1 cellular context compared by ENCODE assay signal in the genomic region with DNA sequence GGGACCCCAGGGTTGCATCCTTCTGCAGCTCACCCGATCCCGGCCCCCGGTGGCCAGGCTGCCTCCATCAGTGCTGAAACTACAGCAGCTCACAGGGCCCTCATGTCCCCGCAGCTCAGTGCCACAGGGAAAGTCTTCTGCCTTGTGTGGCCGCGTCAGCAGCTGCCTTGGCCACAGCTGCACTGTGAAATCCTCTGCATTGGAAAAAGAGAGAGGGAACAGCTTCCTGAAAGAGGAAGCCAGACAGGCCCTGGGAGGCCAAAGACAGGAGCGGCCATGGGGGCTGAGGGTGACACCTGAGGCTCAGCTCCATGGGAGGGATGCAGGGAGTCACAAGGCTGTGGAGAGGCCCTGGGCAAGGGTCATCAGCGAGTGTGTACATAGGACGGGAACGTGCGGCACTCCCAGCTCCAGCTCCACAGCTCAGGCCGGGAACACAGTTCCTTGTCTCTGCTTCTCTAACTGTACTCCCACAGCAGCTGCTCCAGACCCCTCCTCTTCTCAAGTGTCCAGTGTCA.
TF ChIP-seq lines count a peak whose summit lies in the region.

No MANE protein-coding gene starts in this region.

TF ChIP-seq in HepG2, 621 proteins besides CTCF, POLR2A, EP300 and RAD21 (continued from another document and continues in another):
- TF ChIP-seq, protein P1, sequence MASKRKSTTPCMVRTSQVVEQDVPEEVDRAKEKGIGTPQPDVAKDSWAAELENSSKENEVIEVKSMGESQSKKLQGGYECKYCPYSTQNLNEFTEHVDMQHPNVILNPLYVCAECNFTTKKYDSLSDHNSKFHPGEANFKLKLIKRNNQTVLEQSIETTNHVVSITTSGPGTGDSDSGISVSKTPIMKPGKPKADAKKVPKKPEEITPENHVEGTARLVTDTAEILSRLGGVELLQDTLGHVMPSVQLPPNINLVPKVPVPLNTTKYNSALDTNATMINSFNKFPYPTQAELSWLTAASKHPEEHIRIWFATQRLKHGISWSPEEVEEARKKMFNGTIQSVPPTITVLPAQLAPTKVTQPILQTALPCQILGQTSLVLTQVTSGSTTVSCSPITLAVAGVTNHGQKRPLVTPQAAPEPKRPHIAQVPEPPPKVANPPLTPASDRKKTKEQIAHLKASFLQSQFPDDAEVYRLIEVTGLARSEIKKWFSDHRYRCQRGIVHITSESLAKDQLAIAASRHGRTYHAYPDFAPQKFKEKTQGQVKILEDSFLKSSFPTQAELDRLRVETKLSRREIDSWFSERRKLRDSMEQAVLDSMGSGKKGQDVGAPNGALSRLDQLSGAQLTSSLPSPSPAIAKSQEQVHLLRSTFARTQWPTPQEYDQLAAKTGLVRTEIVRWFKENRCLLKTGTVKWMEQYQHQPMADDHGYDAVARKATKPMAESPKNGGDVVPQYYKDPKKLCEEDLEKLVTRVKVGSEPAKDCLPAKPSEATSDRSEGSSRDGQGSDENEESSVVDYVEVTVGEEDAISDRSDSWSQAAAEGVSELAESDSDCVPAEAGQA (IDR thresholded peaks at IDR 0.05; ENCODE audit: low read depth), result no peak
- TF ChIP-seq, protein P1 (CRISPR knock-in tag; IDR thresholded peaks at IDR 0.05; ENCODE audit: borderline replicate concordance), result no peak
- no peak for TF ChIP-seq FOXP1 (IDR thresholded peaks at IDR 0.05)
- peak; percentile 34; the same call in 1 of the 2 replicates for TF ChIP-seq FOXP1 (CRISPR knock-in tag; IDR thresholded peaks at IDR 0.05)
- TF ChIP-seq, protein P2, sequence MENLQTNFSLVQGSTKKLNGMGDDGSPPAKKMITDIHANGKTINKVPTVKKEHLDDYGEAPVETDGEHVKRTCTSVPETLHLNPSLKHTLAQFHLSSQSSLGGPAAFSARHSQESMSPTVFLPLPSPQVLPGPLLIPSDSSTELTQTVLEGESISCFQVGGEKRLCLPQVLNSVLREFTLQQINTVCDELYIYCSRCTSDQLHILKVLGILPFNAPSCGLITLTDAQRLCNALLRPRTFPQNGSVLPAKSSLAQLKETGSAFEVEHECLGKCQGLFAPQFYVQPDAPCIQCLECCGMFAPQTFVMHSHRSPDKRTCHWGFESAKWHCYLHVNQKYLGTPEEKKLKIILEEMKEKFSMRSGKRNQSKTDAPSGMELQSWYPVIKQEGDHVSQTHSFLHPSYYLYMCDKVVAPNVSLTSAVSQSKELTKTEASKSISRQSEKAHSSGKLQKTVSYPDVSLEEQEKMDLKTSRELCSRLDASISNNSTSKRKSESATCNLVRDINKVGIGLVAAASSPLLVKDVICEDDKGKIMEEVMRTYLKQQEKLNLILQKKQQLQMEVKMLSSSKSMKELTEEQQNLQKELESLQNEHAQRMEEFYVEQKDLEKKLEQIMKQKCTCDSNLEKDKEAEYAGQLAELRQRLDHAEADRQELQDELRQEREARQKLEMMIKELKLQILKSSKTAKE (CRISPR knock-in tag; IDR thresholded peaks at IDR 0.05; ENCODE audit: borderline replicate concordance), result no peak
- no peak for TF ChIP-seq ZEB1 (IDR thresholded peaks at IDR 0.05; ENCODE audit: insufficient replicate concordance, low read depth)
- no peak for TF ChIP-seq ZNF549 (CRISPR knock-in tag; IDR thresholded peaks at IDR 0.05)
- TF ChIP-seq ZNF567 (CRISPR knock-in tag; IDR thresholded peaks at IDR 0.05; ENCODE audit: borderline replicate concordance), result 0 out of 2 replicates have a peak, but pooled peaks have one; percentile 66
- no peak for TF ChIP-seq PTBP1 (IDR thresholded peaks at IDR 0.05; ENCODE audit: low read depth, low read length, poor library complexity, severe bottlenecking)
- no peak for TF ChIP-seq ZNF7 (CRISPR knock-in tag; IDR thresholded peaks at IDR 0.05)
- TF ChIP-seq ERF (CRISPR knock-in tag; IDR thresholded peaks at IDR 0.05), result 0 out of 2 replicates have a peak, but pooled peaks have one; percentile 43
- TF ChIP-seq, protein P3, sequence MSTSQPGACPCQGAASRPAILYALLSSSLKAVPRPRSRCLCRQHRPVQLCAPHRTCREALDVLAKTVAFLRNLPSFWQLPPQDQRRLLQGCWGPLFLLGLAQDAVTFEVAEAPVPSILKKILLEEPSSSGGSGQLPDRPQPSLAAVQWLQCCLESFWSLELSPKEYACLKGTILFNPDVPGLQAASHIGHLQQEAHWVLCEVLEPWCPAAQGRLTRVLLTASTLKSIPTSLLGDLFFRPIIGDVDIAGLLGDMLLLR (CRISPR knock-in tag; IDR thresholded peaks at IDR 0.05), result no peak
- peak; percentile 47; the same call in 1 of the 2 replicates for TF ChIP-seq GATAD2A (CRISPR knock-in tag; IDR thresholded peaks at IDR 0.05)
- TF ChIP-seq NFE2L2 (IDR thresholded peaks at IDR 0.05; ENCODE audit: low read length), result no peak
- no peak for TF ChIP-seq KLF6 (CRISPR knock-in tag; IDR thresholded peaks at IDR 0.05)
- TF ChIP-seq TGIF2 (CRISPR knock-in tag; IDR thresholded peaks at IDR 0.05), result no peak
- peak; percentile 59 for TF ChIP-seq TBX2 (CRISPR knock-in tag; IDR thresholded peaks at IDR 0.05; ENCODE audit: borderline replicate concordance)
- peak; percentile 73 for TF ChIP-seq HDAC2 (CRISPR knock-in tag; IDR thresholded peaks at IDR 0.05)
- TF ChIP-seq NR1H2 (CRISPR knock-in tag; IDR thresholded peaks at IDR 0.05; ENCODE audit: borderline replicate concordance, low read depth), result no peak
- TF ChIP-seq CHCHD3 (CRISPR knock-in tag; IDR thresholded peaks at IDR 0.05), result 0 out of 2 replicates have a peak, but pooled peaks have one; percentile 39
- TF ChIP-seq ZNF572 (CRISPR knock-in tag; IDR thresholded peaks at IDR 0.05), result peak; percentile 78; the same call in 1 of the 2 replicates
- TF ChIP-seq, protein P4, sequence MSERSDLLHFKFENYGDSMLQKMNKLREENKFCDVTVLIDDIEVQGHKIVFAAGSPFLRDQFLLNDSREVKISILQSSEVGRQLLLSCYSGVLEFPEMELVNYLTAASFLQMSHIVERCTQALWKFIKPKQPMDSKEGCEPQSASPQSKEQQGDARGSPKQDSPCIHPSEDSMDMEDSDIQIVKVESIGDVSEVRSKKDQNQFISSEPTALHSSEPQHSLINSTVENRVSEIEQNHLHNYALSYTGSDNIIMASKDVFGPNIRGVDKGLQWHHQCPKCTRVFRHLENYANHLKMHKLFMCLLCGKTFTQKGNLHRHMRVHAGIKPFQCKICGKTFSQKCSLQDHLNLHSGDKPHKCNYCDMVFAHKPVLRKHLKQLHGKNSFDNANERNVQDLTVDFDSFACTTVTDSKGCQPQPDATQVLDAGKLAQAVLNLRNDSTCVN (CRISPR knock-in tag; IDR thresholded peaks at IDR 0.05; ENCODE audit: borderline replicate concordance), result no peak
- TF ChIP-seq POLR2G (IDR thresholded peaks at IDR 0.05; ENCODE audit: low read depth, low read length), result no peak; the same call in 1 of the 2 replicates
- peak; percentile 60 for TF ChIP-seq NRL (CRISPR knock-in tag; IDR thresholded peaks at IDR 0.05; ENCODE audit: borderline replicate concordance)
- TF ChIP-seq, protein P5, sequence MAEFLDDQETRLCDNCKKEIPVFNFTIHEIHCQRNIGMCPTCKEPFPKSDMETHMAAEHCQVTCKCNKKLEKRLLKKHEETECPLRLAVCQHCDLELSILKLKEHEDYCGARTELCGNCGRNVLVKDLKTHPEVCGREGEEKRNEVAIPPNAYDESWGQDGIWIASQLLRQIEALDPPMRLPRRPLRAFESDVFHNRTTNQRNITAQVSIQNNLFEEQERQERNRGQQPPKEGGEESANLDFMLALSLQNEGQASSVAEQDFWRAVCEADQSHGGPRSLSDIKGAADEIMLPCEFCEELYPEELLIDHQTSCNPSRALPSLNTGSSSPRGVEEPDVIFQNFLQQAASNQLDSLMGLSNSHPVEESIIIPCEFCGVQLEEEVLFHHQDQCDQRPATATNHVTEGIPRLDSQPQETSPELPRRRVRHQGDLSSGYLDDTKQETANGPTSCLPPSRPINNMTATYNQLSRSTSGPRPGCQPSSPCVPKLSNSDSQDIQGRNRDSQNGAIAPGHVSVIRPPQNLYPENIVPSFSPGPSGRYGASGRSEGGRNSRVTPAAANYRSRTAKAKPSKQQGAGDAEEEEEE (CRISPR knock-in tag; IDR thresholded peaks at IDR 0.05; ENCODE audit: borderline replicate concordance), result peak; percentile 49; the same call in 1 of the 2 replicates
- peak; percentile 94 for TF ChIP-seq ZNF83 (CRISPR knock-in tag; IDR thresholded peaks at IDR 0.05; ENCODE audit: borderline replicate concordance)
- TF ChIP-seq REL (CRISPR knock-in tag; conservative IDR thresholded peaks at IDR 0.05), result no peak
- TF ChIP-seq, protein P6, sequence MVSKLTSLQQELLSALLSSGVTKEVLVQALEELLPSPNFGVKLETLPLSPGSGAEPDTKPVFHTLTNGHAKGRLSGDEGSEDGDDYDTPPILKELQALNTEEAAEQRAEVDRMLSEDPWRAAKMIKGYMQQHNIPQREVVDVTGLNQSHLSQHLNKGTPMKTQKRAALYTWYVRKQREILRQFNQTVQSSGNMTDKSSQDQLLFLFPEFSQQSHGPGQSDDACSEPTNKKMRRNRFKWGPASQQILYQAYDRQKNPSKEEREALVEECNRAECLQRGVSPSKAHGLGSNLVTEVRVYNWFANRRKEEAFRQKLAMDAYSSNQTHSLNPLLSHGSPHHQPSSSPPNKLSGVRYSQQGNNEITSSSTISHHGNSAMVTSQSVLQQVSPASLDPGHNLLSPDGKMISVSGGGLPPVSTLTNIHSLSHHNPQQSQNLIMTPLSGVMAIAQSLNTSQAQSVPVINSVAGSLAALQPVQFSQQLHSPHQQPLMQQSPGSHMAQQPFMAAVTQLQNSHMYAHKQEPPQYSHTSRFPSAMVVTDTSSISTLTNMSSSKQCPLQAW (CRISPR knock-in tag; IDR thresholded peaks at IDR 0.05), result peak; percentile 89
- TF ChIP-seq ZSCAN12 (CRISPR knock-in tag; IDR thresholded peaks at IDR 0.05), result no peak
- TF ChIP-seq HDAC1 (CRISPR knock-in tag; IDR thresholded peaks at IDR 0.05), result peak; percentile 72
- TF ChIP-seq ELF3 (CRISPR knock-in tag; IDR thresholded peaks at IDR 0.05), result no peak; the same call in none of the 2 replicates
- TF ChIP-seq TCF12 (IDR thresholded peaks at IDR 0.05), result no peak
- no peak for TF ChIP-seq TCF12 (CRISPR knock-in tag; IDR thresholded peaks at IDR 0.05)
- TF ChIP-seq SIX1 (CRISPR knock-in tag; IDR thresholded peaks at IDR 0.05; ENCODE audit: borderline replicate concordance), result no peak
- no peak for TF ChIP-seq DR1 (CRISPR knock-in tag; IDR thresholded peaks at IDR 0.05)
- TF ChIP-seq ZNF720 (CRISPR knock-in tag; IDR thresholded peaks at IDR 0.05), result no peak
- 0 out of 2 replicates have a peak, but pooled peaks have one; percentile 54 for TF ChIP-seq ZIK1 (CRISPR knock-in tag; IDR thresholded peaks at IDR 0.05; ENCODE audit: borderline replicate concordance, low read depth)
- TF ChIP-seq SAFB2 (CRISPR knock-in tag; IDR thresholded peaks at IDR 0.05; ENCODE audit: borderline replicate concordance, low read depth), result peak; percentile 52; the same call in 1 of the 2 replicates
- TF ChIP-seq, protein P7, sequence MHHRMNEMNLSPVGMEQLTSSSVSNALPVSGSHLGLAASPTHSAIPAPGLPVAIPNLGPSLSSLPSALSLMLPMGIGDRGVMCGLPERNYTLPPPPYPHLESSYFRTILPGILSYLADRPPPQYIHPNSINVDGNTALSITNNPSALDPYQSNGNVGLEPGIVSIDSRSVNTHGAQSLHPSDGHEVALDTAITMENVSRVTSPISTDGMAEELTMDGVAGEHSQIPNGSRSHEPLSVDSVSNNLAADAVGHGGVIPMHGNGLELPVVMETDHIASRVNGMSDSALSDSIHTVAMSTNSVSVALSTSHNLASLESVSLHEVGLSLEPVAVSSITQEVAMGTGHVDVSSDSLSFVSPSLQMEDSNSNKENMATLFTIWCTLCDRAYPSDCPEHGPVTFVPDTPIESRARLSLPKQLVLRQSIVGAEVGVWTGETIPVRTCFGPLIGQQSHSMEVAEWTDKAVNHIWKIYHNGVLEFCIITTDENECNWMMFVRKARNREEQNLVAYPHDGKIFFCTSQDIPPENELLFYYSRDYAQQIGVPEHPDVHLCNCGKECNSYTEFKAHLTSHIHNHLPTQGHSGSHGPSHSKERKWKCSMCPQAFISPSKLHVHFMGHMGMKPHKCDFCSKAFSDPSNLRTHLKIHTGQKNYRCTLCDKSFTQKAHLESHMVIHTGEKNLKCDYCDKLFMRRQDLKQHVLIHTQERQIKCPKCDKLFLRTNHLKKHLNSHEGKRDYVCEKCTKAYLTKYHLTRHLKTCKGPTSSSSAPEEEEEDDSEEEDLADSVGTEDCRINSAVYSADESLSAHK (CRISPR knock-in tag; IDR thresholded peaks at IDR 0.05; ENCODE audit: borderline replicate concordance), result no peak
- TF ChIP-seq GABPB1 (CRISPR knock-in tag; IDR thresholded peaks at IDR 0.05), result no peak
- TF ChIP-seq ZSCAN21 (CRISPR knock-in tag; IDR thresholded peaks at IDR 0.05; ENCODE audit: borderline replicate concordance), result no peak
- TF ChIP-seq SNAPC2 (CRISPR knock-in tag; IDR thresholded peaks at IDR 0.05), result no peak
- TF ChIP-seq NFIC (IDR thresholded peaks at IDR 0.05; ENCODE audit: low read length), result no peak
